Comparison of ENCODE assay signal across 8 cellular contexts in the genomic region with DNA sequence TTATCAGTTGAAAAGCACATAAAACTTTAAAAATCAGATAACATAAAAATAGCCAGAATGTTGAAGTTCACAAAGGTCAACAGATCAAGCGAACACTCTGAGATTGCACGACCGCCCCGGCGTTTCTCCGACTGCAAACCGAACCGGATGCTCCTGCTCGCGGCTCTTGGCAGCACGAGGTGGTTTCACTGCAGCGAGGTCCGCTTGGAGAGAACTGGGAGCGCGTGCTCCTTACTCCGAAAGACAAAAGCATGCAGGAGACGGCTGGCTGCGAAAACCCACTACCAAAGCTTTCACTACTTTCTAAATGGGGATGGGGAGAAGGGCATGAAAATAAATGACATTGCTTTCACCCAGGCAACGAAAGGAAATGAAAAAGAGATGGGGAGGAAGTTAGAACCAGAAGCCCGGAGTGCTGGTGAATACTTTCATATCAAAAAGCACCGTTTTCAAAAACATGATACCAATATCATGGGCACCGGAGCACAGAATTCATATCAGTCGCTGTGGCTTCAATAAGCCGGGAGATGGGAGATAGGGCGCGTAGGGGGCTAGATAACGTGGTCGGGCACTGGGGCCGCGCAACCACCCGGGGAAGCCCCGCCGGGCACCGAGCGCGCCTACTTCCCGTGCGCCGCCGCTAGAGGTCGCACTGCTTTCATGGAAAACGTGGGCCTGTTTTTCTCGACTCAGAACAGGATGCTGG. TPM values are rescaled to one million over a fixed set of nuclear protein-coding genes. Genes with fewer than 3 reads are reported as not detected.
DNase-seq lines count a peak whose midpoint lies in the region; ATAC-seq and TF ChIP-seq lines count a peak whose summit lies in the region.

No MANE protein-coding gene starts in this region.

- H3K36me3 ChIP-seq in DOHH2 (ENCODE audit: control insufficient read depth, low read length) (no peaks in the 10 kb centered on the region), cardiac muscle cell (no peaks in the 10 kb centered on the region), parathyroid adenoma (ENCODE audit: control insufficient read depth, insufficient read depth, low read length) (no peaks in the 10 kb centered on the region), tibial artery (peaks cover 18 to 44% (median 38%) of the 10 kb centered on the region in 3 donors)

- no peak overlapping the region for H3K27ac ChIP-seq in DOHH2 (ENCODE audit: low read depth, low read length)
- no peak overlapping the region for H3K27ac ChIP-seq in cardiac muscle cell
- H3K27ac ChIP-seq in parathyroid adenoma: no peak overlapping the region
- H3K27ac ChIP-seq in tibial artery: no peak overlapping the region

- peak; percentile 74 for DNase-seq in M059J (ENCODE audit: low read depth)
- peak; percentile 71 for DNase-seq in cardiac muscle cell (ENCODE audit: low read depth in 1 of 2, low spot score in 1 of 2)
- DNase-seq in tibial artery: peak; percentile 63 to 79

- TF ChIP-seq CTCF in DOHH2 (IDR thresholded peaks at IDR 0.05; ENCODE audit: low read depth, low read length, poor library complexity, severe bottlenecking): peak; percentile 96
- TF ChIP-seq CTCF in cardiac muscle cell (IDR thresholded peaks at IDR 0.05; ENCODE audit: low read depth, low read length): peak; percentile 95
- peak; percentile 95 for TF ChIP-seq CTCF in parathyroid adenoma (IDR thresholded peaks at IDR 0.05)
- peak; percentile 83 to 96 for TF ChIP-seq CTCF in tibial artery (IDR thresholded peaks at IDR 0.05)

- no peaks in the 10 kb centered on the region for H4K20me1 ChIP-seq in DOHH2 (ENCODE audit: control insufficient read depth, insufficient read depth, low read depth, low read length)

- ATAC-seq in GM21825 (IDR thresholded peaks at IDR 0.05; ENCODE audit: unreplicated experiment): peak; percentile 85
- ATAC-seq in SK-N-SH treated with all-trans-retinoic acid at 6 μM for 48 hours: peak; percentile 88

- H3K79me2 ChIP-seq in DOHH2 (ENCODE audit: control insufficient read depth, low read length) (no peaks in the 10 kb centered on the region), parathyroid adenoma (no peaks in the 10 kb centered on the region)

- H2AFZ ChIP-seq in parathyroid adenoma: peak overlapping the region; percentile 45

- intact Hi-C loops in tibial artery (cut with DNase I; ENCODE audit: low total_unique reads): loop anchor here (2.0 kb wide), 1 partner anchor 414 kb away; a partner anchor contains a TSS

- H3K4me2 ChIP-seq in DOHH2 (ENCODE audit: low read length) (peak overlapping the region; percentile 98), parathyroid adenoma (ENCODE audit: low read length) (peak overlapping the region; percentile 40)

- H3K27me3 Mint-ChIP-seq in activated naive CD8-positive, alpha-beta T cell: no peaks in the 10 kb centered on the region

- no peaks in the 10 kb centered on the region for H3K9me3 ChIP-seq in DOHH2 (ENCODE audit: control insufficient read depth, insufficient read depth, low read length)
- no peaks in the 10 kb centered on the region for H3K9me3 ChIP-seq in cardiac muscle cell (ENCODE audit: low read depth)
- H3K9me3 ChIP-seq in parathyroid adenoma (ENCODE audit: control insufficient read depth, low read length): no peaks in the 10 kb centered on the region
- H3K9me3 ChIP-seq in tibial artery: no peaks in the 10 kb centered on the region

- peaks cover 2% of the 10 kb centered on the region for H3K36me3 Mint-ChIP-seq in activated naive CD8-positive, alpha-beta T cell

- peak overlapping the region; percentile 93 for H3K27ac Mint-ChIP-seq in activated naive CD8-positive, alpha-beta T cell

- H3K9me2 ChIP-seq in DOHH2 (replicated peaks; ENCODE audit: control insufficient read depth, low read length): no peaks in the 10 kb centered on the region

- peak overlapping the region; percentile 80 for H3K4me3 ChIP-seq in DOHH2 (ENCODE audit: low read length)
- H3K4me3 ChIP-seq in cardiac muscle cell: peak overlapping the region; percentile 20
- no peak overlapping the region for H3K4me3 ChIP-seq in parathyroid adenoma (ENCODE audit: low read depth, low read length)
- H3K4me3 ChIP-seq in tibial artery: peak overlapping the region; percentile 43

- no peak overlapping the region for H3K9ac ChIP-seq in parathyroid adenoma

- peaks cover 30% of the 10 kb centered on the region for H3K4me1 Mint-ChIP-seq in activated naive CD8-positive, alpha-beta T cell (ENCODE audit: low read depth)

- peaks cover 8% of the 10 kb centered on the region for H3K4me1 ChIP-seq in DOHH2 (ENCODE audit: control insufficient read depth, low read length)
- no peaks in the 10 kb centered on the region for H3K4me1 ChIP-seq in cardiac muscle cell (ENCODE audit: low read depth)
- H3K4me1 ChIP-seq in parathyroid adenoma: peaks cover 4% of the 10 kb centered on the region
- peaks cover 0 to 7% (median 2%) of the 10 kb centered on the region in 4 donors for H3K4me1 ChIP-seq in tibial artery

- no peaks in the 10 kb centered on the region for H3K9me3 Mint-ChIP-seq in activated naive CD8-positive, alpha-beta T cell (ENCODE audit: low read depth)

- peak overlapping the region; percentile 88 for H3K4me3 Mint-ChIP-seq in activated naive CD8-positive, alpha-beta T cell

- H3K27me3 ChIP-seq in DOHH2 (ENCODE audit: control insufficient read depth, low read length) (peaks cover 18% of the 10 kb centered on the region), cardiac muscle cell (peaks cover 3% of the 10 kb centered on the region), parathyroid adenoma (ENCODE audit: control insufficient read depth, insufficient read depth, low read length) (no peaks in the 10 kb centered on the region), tibial artery (no peaks in the 10 kb centered on the region)

- peaks cover 3% of the 10 kb centered on the region; the same call in 1 of the 2 replicates for H3F3A ChIP-seq in DOHH2 (ENCODE audit: control insufficient read depth, insufficient read depth)

TF ChIP-seq in SK-N-SH treated with all-trans-retinoic acid at 6 μM for 48 hours, 23 proteins besides CTCF, POLR2A, EP300 and RAD21:
- TF ChIP-seq GLIS3 (CRISPR knock-in tag; IDR thresholded peaks at IDR 0.05) (no peak), ISL1 (CRISPR knock-in tag; IDR thresholded peaks at IDR 0.05) (no peak), ZFP3 (CRISPR knock-in tag; IDR thresholded peaks at IDR 0.05) (no peak), BACH2 (CRISPR knock-in tag; IDR thresholded peaks at IDR 0.05; ENCODE audit: borderline replicate concordance) (no peak), TOX (CRISPR knock-in tag; IDR thresholded peaks at IDR 0.05; ENCODE audit: borderline replicate concordance) (no peak), PPARA (CRISPR knock-in tag; IDR thresholded peaks at IDR 0.05; ENCODE audit: borderline replicate concordance) (no peak), SNAI2 (CRISPR knock-in tag; IDR thresholded peaks at IDR 0.05) (no peak), RARB (CRISPR knock-in tag; IDR thresholded peaks at IDR 0.05) (no peak), ESRRG (CRISPR knock-in tag; IDR thresholded peaks at IDR 0.05) (no peak), ZFP30 (CRISPR knock-in tag; IDR thresholded peaks at IDR 0.05) (no peak), ZNF565 (CRISPR knock-in tag; conservative IDR thresholded peaks at IDR 0.05; ENCODE audit: low read depth) (no peak), ZC3H10 (CRISPR knock-in tag; IDR thresholded peaks at IDR 0.05) (no peak), CSDC2 (CRISPR knock-in tag; IDR thresholded peaks at IDR 0.05) (no peak)
- TF ChIP-seq, protein P1, sequence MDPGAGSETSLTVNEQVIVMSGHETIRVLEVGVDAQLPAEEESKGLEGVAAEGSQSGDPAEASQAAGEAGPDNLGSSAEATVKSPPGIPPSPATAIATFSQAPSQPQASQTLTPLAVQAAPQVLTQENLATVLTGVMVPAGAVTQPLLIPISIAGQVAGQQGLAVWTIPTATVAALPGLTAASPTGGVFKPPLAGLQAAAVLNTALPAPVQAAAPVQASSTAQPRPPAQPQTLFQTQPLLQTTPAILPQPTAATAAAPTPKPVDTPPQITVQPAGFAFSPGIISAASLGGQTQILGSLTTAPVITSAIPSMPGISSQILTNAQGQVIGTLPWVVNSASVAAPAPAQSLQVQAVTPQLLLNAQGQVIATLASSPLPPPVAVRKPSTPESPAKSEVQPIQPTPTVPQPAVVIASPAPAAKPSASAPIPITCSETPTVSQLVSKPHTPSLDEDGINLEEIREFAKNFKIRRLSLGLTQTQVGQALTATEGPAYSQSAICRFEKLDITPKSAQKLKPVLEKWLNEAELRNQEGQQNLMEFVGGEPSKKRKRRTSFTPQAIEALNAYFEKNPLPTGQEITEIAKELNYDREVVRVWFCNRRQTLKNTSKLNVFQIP (CRISPR knock-in tag; IDR thresholded peaks at IDR 0.05; ENCODE audit: borderline replicate concordance, low read depth): no peak

RNA-seq across cellular contexts. Expression of a gene that starts 8.3 kb away (rescaled TPM):
- total RNA-seq in M059J (2014; rRNA removed; shearing (Covaris generic)): not detected in 2 replicates
- total RNA-seq in cardiac muscle cell: not detected in 2 replicates
- polyA plus RNA-seq in cardiac muscle cell: not detected in 2 replicates
